Comparison of ENCODE assay signal across 15 cellular contexts in genomic region chr10:48490576-48491345, GRCh38.
DNase-seq lines count a peak whose midpoint lies in the region; ATAC-seq and TF ChIP-seq lines count a peak whose summit lies in the region.
"Had no signal": no experiment of that assay in that cellular context is flagged by ENCODE, and none has a peak within 500 bp of the region (broad histone marks: within the 10 kb centered on the region; RNA-seq: fewer than 3 reads in every experiment).

No MANE protein-coding gene starts in this region.

- H3K36me3 ChIP-seq in neuronal stem cell (replicated peaks in 1 of 2; ENCODE audit: control insufficient read depth in 2 of 2, insufficient read depth in 2 of 2, low read length in 2 of 2): no peaks in the 10 kb centered on the region
- H3K36me3 ChIP-seq: BLaER1 had no signal

- no peak for TF ChIP-seq CTCF in coronary artery (IDR thresholded peaks at IDR 0.05)

- no peaks in the 10 kb centered on the region for H3K9me3 ChIP-seq in neuronal stem cell (replicated peaks in 1 of 2; ENCODE audit: control insufficient read depth in 2 of 2, insufficient read depth in 1 of 2, low read depth in 1 of 2, low read length in 2 of 2)
- H3K9me3 ChIP-seq: BLaER1 had no signal

- WGBS in neuronal stem cell (ENCODE audit: extremely low coverage in 2 of 2, insufficient read length in 2 of 2, insufficient replicate concordance in 1 of 2), 2 donors: no CpG with 5 or more reads among the region's 13 CpGs

- no peak overlapping the region for H4K91ac ChIP-seq in neuronal stem cell (ENCODE audit: low read depth, low read length, poor library complexity)

- H3K9ac ChIP-seq in neuronal stem cell (ENCODE audit: low read depth, low read length, poor library complexity): no peak overlapping the region
- H3K9ac ChIP-seq: BLaER1 had no signal

- no peak overlapping the region for H2AK5ac ChIP-seq in neuronal stem cell (ENCODE audit: low read depth, low read length)

- ATAC-seq in Right ventricle myocardium superior (ENCODE audit: poor library complexity): no peak
- ATAC-seq in GM19324 (IDR thresholded peaks at IDR 0.05; ENCODE audit: low FRiP score, unreplicated experiment): no peak
- no peak for ATAC-seq in HG02870 (IDR thresholded peaks at IDR 0.05; ENCODE audit: unreplicated experiment)
- ATAC-seq: CD8-positive, alpha-beta T cell; GM23338 had no signal

- no peak overlapping the region for H2BK12ac ChIP-seq in neuronal stem cell (ENCODE audit: low read length)

- no peak overlapping the region for H3K4me3 ChIP-seq in coronary artery
- H3K4me3 ChIP-seq in neuronal stem cell (ENCODE audit: low read length in 2 of 2): no peak overlapping the region
- H3K4me3 ChIP-seq: BLaER1, GM23338 had no signal

- H2BK5ac ChIP-seq in neuronal stem cell (ENCODE audit: low read length): no peak overlapping the region

- no peak overlapping the region for H3K4me2 ChIP-seq in neuronal stem cell (ENCODE audit: insufficient read depth, low read length, poor library complexity, severe bottlenecking)
- H3K4me2 ChIP-seq: BLaER1, GM23338 had no signal

- H3K18ac ChIP-seq in neuronal stem cell (ENCODE audit: low read length): no peak overlapping the region

- H2BK120ac ChIP-seq in neuronal stem cell (ENCODE audit: low read depth, low read length): no peak overlapping the region

- H3K27ac ChIP-seq in coronary artery: no peak overlapping the region
- no peak overlapping the region for H3K27ac ChIP-seq in neuronal stem cell (replicated peaks; ENCODE audit: low read length)
- H3K27ac ChIP-seq: BLaER1 had no signal

- H3K79me1 ChIP-seq in neuronal stem cell (ENCODE audit: low read depth, low read length): no peaks in the 10 kb centered on the region

- no peak overlapping the region for H3K4ac ChIP-seq in neuronal stem cell (ENCODE audit: low read length)

- intact Hi-C loops in cardiac septum (cut with DNase I) (no loop called here), Right ventricle myocardium superior (cut with DNase I) (no loop called here)

- H2BK15ac ChIP-seq in neuronal stem cell (ENCODE audit: low read length): no peak overlapping the region

- H3K23ac ChIP-seq in neuronal stem cell (ENCODE audit: low read depth, low read length, poor library complexity): peak overlapping the region; percentile 29

- no peaks in the 10 kb centered on the region for H3K4me1 ChIP-seq in neuronal stem cell (ENCODE audit: control insufficient read depth in 2 of 2, insufficient read depth in 1 of 2, low read depth in 1 of 2, low read length in 2 of 2)

- DNase-seq in cardiac septum (ENCODE audit: low spot score) (peak; percentile 72), Right ventricle myocardium superior (no peak), coronary artery (ENCODE audit: low spot score) (peak; percentile 64), neuronal stem cell (ENCODE audit: low spot score) (no peak), NOMO-1 treated with dmso at 0.1 percent for 144 hours (lab: John Stamatoyannopoulos, UW; ENCODE audit: unreplicated experiment) (no peak), cortex of kidney (lab: John Stamatoyannopoulos, UW) (no peak)
- DNase-seq: DMS79, NCI-H187, NCI-H226, NCI-H526 treated with DMSO at 0.1 percent for 48 hours had no signal

- no peak overlapping the region for H4K8ac ChIP-seq in neuronal stem cell (ENCODE audit: low read depth, low read length)

- no peak overlapping the region for H3K14ac ChIP-seq in neuronal stem cell (ENCODE audit: low read length)

- no peak overlapping the region for H2AFZ ChIP-seq in neuronal stem cell (ENCODE audit: low read length)
- H2AFZ ChIP-seq: GM23338 had no signal

- peaks cover 0 to 8% (median 0%) of the 10 kb centered on the region in 3 experiments for H3K27me3 ChIP-seq in neuronal stem cell (ENCODE audit: control insufficient read depth in 3 of 3, insufficient read depth in 3 of 3, low read depth in 1 of 3, low read length in 3 of 3)
- H3K27me3 ChIP-seq: BLaER1 had no signal

Comparison
In these comparisons a context has a peak if more than half of its experiments do, and no peak if none do; other contexts are left out.
1. DNase-seq: peak in cardiac septum (single experiment) and coronary artery (single experiment); none in Right ventricle myocardium superior (single experiment), neuronal stem cell (single experiment), NOMO-1 treated with dmso at 0.1 percent for 144 hours (single experiment) and cortex of kidney (single experiment).